9 cellular contexts compared by ENCODE assay signal in the genomic region with DNA sequence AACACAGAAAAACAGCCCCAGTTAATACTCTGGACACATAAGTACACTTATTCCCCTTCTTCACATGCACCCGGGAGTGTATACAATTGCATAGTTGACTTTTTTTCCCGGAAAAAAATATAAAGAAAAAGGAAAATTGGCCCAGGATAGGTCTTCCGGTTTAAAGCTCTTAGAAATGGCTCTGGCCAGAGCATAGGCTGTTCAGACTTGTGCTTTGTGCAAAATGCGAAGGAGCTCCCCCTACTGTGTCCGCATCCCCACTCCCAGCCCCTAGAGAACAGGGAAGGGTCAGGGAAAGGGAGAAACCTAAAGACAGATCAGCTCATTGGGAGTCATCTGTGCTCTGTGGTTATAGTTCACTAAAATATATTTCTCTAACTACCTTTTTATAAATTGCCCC. TPM values are rescaled to one million over a fixed set of nuclear protein-coding genes. Genes with fewer than 3 reads are reported as not detected.
A peak's percentile ranks its signal among the peaks of the same experiment; 100 is the strongest.
DNase-seq lines count a peak whose midpoint lies in the region; ATAC-seq, FAIRE-seq and TF ChIP-seq lines count a peak whose summit lies in the region.
"Had no signal": no experiment of that assay in that cellular context is flagged by ENCODE, and none has a peak within 500 bp of the region (broad histone marks: within the 10 kb centered on the region; RNA-seq: fewer than 3 reads in every experiment).

No MANE protein-coding gene starts in this region.

- no peak for TF ChIP-seq POLR2A in endothelial cell of umbilical vein (IDR thresholded peaks at IDR 0.05; ENCODE audit: low read depth, low read length)

- no peaks in the 10 kb centered on the region for H3K9me1 ChIP-seq in endothelial cell of umbilical vein (replicated peaks; ENCODE audit: control insufficient read depth, extremely low read depth, insufficient read depth, low read length)

- CTCF ChIA-PET in endothelial cell of umbilical vein (lab: Charles Lee), result interaction anchor here (0.6 to 3.8 kb wide), 4 partner anchors 9 to 245 kb away, joined by 3 to 38 read pairs (median 6); a partner anchor contains a TSS

- dilution Hi-C loops in endothelial cell of umbilical vein (cut with MboI; ENCODE audit: extremely low pct_ligation_motif_present, low sequenced_read_pairs), result no loop called here

- no peaks in the 10 kb centered on the region for H3K79me2 ChIP-seq in endothelial cell of umbilical vein (ENCODE audit: control insufficient read depth, insufficient read depth, low read length)

- DNase-seq in BE2C (peak; percentile 72), NCI-H2227 treated with DMSO at 0.1 percent for 48 hours (lab: John Stamatoyannopoulos, UW) (peak; percentile 86), endothelial cell of umbilical vein (ENCODE audit: low read depth, low spot score) (peak; percentile 57), kidney glomerular epithelial cell (lab: John Stamatoyannopoulos, UW) (no peak), NCI-H526 treated with DMSO at 0.1 percent for 48 hours (lab: John Stamatoyannopoulos, UW) (no peak)
- DNase-seq: NCI-H2171 treated with DMSO at 0.1 percent for 48 hours had no signal

- no peak for FAIRE-seq in endothelial cell of umbilical vein (lab: Jason Lieb, UNC)

- H3K4me1 ChIP-seq in BE2C, result peaks cover 10% of the 10 kb centered on the region
- H3K4me1 ChIP-seq in endothelial cell of umbilical vein (ENCODE audit: control insufficient read depth, extremely low read depth, insufficient read depth, low read length), result peaks cover 22% of the 10 kb centered on the region
- peaks cover 19 to 54% of the 10 kb centered on the region in 2 donors for H3K4me1 ChIP-seq in mucosa of rectum (ENCODE audit: control insufficient read depth in 2 of 2, insufficient read depth in 2 of 2, low read length in 2 of 2)

- TF ChIP-seq CTCF in BE2C (IDR thresholded peaks at IDR 0.05; ENCODE audit: low read depth, low read length) (peak; percentile 79), endothelial cell of umbilical vein (IDR thresholded peaks at IDR 0.05; ENCODE audit: extremely low read depth in 1 of 2, insufficient read depth in 1 of 2, low read depth in 1 of 2, low read length in 2 of 2) (peak in 1 of 2 donors; percentile 39)

- TSS peak; percentile 5 for BruUV-seq in endothelial cell of umbilical vein (replicated peaks; lab: Mats Ljungman, UMichigan)

- H2AFZ ChIP-seq in endothelial cell of umbilical vein (ENCODE audit: low read depth, low read length), result no peak overlapping the region

- no peak overlapping the region for H3K4me2 ChIP-seq in endothelial cell of umbilical vein (ENCODE audit: insufficient read depth, low read length)

- H3K36me3 ChIP-seq in BE2C, result peaks cover 26% of the 10 kb centered on the region
- H3K36me3 ChIP-seq in endothelial cell of umbilical vein (ENCODE audit: control insufficient read depth in 2 of 2, extremely low read depth in 1 of 2, insufficient read depth in 2 of 2, low read length in 2 of 2), result peaks cover 6 to 11% of the 10 kb centered on the region in 2 experiments
- H3K36me3 ChIP-seq in mucosa of rectum (ENCODE audit: control insufficient read depth in 2 of 2, insufficient read depth in 2 of 2, low read length in 2 of 2), result peaks cover 19 to 21% of the 10 kb centered on the region in 2 donors

- H4K20me1 ChIP-seq in endothelial cell of umbilical vein (replicated peaks; ENCODE audit: control insufficient read depth, extremely low read depth, insufficient read depth, low read length), result no peaks in the 10 kb centered on the region

- H3K4me3 ChIP-seq in BE2C (ENCODE audit: low read depth, low read length) (peak overlapping the region; percentile 23; the same call in 1 of the 2 replicates), endothelial cell of umbilical vein (replicated peaks in 1 of 3; ENCODE audit: insufficient read depth in 1 of 3, low read depth in 1 of 3, low read length in 3 of 3) (no peak overlapping the region), mucosa of rectum (ENCODE audit: low read length in 2 of 2) (no peak overlapping the region)

- intact Hi-C loops in endothelial cell of umbilical vein (cut with micrococcal nuclease), result no loop called here

- H3K9ac ChIP-seq in endothelial cell of umbilical vein (replicated peaks; ENCODE audit: extremely low read depth, insufficient read depth, low read length), result no peak overlapping the region
- no peak overlapping the region for H3K9ac ChIP-seq in mucosa of rectum (ENCODE audit: low read depth in 1 of 2, low read length in 2 of 2)

- H3K27ac ChIP-seq in endothelial cell of umbilical vein (ENCODE audit: insufficient read depth, low read depth, low read length) (no peak overlapping the region), mucosa of rectum (ENCODE audit: low read depth in 2 of 2, low read length in 2 of 2) (peak overlapping the region; percentile 6 to 50)

- H3K27me3 ChIP-seq in BE2C (no peaks in the 10 kb centered on the region), endothelial cell of umbilical vein (ENCODE audit: control insufficient read depth in 2 of 2, insufficient read depth in 2 of 2, low read length in 2 of 2) (no peaks in the 10 kb centered on the region), mucosa of rectum (ENCODE audit: control insufficient read depth in 2 of 2, insufficient read depth in 2 of 2, low read length in 2 of 2) (no peaks in the 10 kb centered on the region)

- ATAC-seq in GM18867 (IDR thresholded peaks at IDR 0.05; ENCODE audit: unreplicated experiment), result no peak
- no peak for ATAC-seq in GM18519 (IDR thresholded peaks at IDR 0.05; ENCODE audit: low FRiP score, unreplicated experiment)

- POLR2A ChIA-PET in endothelial cell of umbilical vein (lab: Charles Lee), result interaction anchor here (0.6 to 2.5 kb wide), 2 partner anchors 17 to 55 kb away, joined by 5 to 7 read pairs; a partner anchor contains a TSS

- no peaks in the 10 kb centered on the region for H3K9me3 ChIP-seq in BE2C
- H3K9me3 ChIP-seq in endothelial cell of umbilical vein (replicated peaks; ENCODE audit: control insufficient read depth, insufficient read depth, low read length), result no peaks in the 10 kb centered on the region
- H3K9me3 ChIP-seq in mucosa of rectum (ENCODE audit: control insufficient read depth in 2 of 2, low read length in 2 of 2), result no peaks in the 10 kb centered on the region

TF ChIP-seq in endothelial cell of umbilical vein, 7 proteins besides CTCF, POLR2A, EP300 and RAD21:
- TF ChIP-seq GATA2 (IDR thresholded peaks at IDR 0.05; ENCODE audit: insufficient read depth, insufficient read length, low read depth, low read length) (no peak), MYC (IDR thresholded peaks at IDR 0.05; ENCODE audit: low read depth, low read length) (no peak), FOS (IDR thresholded peaks at IDR 0.05; ENCODE audit: borderline replicate concordance, insufficient read depth, low read length) (no peak), POLR2AphosphoS5 (IDR thresholded peaks at IDR 0.05; ENCODE audit: insufficient read depth, low read depth, low read length) (no peak)
- TF ChIP-seq, protein P1, sequence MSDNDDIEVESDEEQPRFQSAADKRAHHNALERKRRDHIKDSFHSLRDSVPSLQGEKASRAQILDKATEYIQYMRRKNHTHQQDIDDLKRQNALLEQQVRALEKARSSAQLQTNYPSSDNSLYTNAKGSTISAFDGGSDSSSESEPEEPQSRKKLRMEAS (IDR thresholded peaks at IDR 0.05; ENCODE audit: insufficient read depth, insufficient read length), result no peak
TF ChIP-seq in endothelial cell of umbilical vein: peak in this region for 0.

RNA-seq across cellular contexts. Expression of a gene that starts 5.5 kb away (rescaled TPM):
- 4.4 TPM for polyA plus RNA-seq in BE2C (2012; ENCODE audit: insufficient read depth, insufficient read length, low read depth)
- 7.8 and 11.2 TPM in 2 replicates for total RNA-seq in endothelial cell of umbilical vein
- 14.4 and 16.9 TPM in 2 replicates for polyA plus RNA-seq in endothelial cell of umbilical vein
- polyA plus RNA-seq in endothelial cell of umbilical vein (2011; cell fraction: cytosol; rRNA removed), result 9.1 and 10.4 TPM in 2 replicates
- 48.7 and 52.5 TPM in 2 replicates for polyA plus RNA-seq in endothelial cell of umbilical vein (2011; cell fraction: nucleus; rRNA removed)
- polyA plus RNA-seq in endothelial cell of umbilical vein (2012), result 11.5 and 15.9 TPM in 2 replicates
- polyA minus RNA-seq in endothelial cell of umbilical vein, result 17.6 and 28.9 TPM in 2 replicates
- 2.0 TPM for polyA minus RNA-seq in endothelial cell of umbilical vein (2011; cell fraction: cytosol; rRNA and poly(A)+ RNA removed)
- 14.2 and 19.3 TPM in 2 replicates for polyA minus RNA-seq in endothelial cell of umbilical vein (2011; cell fraction: nucleus; rRNA and poly(A)+ RNA removed)

RNA-seq across cellular contexts. Expression of a gene that starts 14.6 kb away (rescaled TPM):
- polyA plus RNA-seq in BE2C (2012; ENCODE audit: insufficient read depth, insufficient read length, low read depth), result 197 TPM
- total RNA-seq in endothelial cell of umbilical vein, result 68.7 and 74.4 TPM in 2 replicates
- 61.2 and 62.7 TPM in 2 replicates for polyA plus RNA-seq in endothelial cell of umbilical vein
- polyA plus RNA-seq in endothelial cell of umbilical vein (2011; cell fraction: cytosol; rRNA removed), result 45.3 and 45.4 TPM in 2 replicates
- polyA plus RNA-seq in endothelial cell of umbilical vein (2011; cell fraction: nucleus; rRNA removed), result 33.4 and 44.2 TPM in 2 replicates
- polyA plus RNA-seq in endothelial cell of umbilical vein (2012), result 43.0 and 79.3 TPM in 2 replicates
- polyA minus RNA-seq in endothelial cell of umbilical vein, result 36.7 and 43.3 TPM in 2 replicates
- polyA minus RNA-seq in endothelial cell of umbilical vein (2011; cell fraction: cytosol; rRNA and poly(A)+ RNA removed), result 38.5 TPM
- 17.8 and 34.2 TPM in 2 replicates for polyA minus RNA-seq in endothelial cell of umbilical vein (2011; cell fraction: nucleus; rRNA and poly(A)+ RNA removed)

RNA-seq across cellular contexts. Expression of a gene that starts 24.6 kb away (rescaled TPM):
- polyA plus RNA-seq in BE2C (2012; ENCODE audit: insufficient read depth, insufficient read length, low read depth), result 100 TPM
- 3.9 and 5.4 TPM in 2 replicates for total RNA-seq in endothelial cell of umbilical vein
- polyA plus RNA-seq in endothelial cell of umbilical vein, result 2.9 and 3.0 TPM in 2 replicates
- polyA plus RNA-seq in endothelial cell of umbilical vein (2011; cell fraction: cytosol; rRNA removed), result 2.6 and 3.0 TPM in 2 replicates
- 2.7 and 3.9 TPM in 2 replicates for polyA plus RNA-seq in endothelial cell of umbilical vein (2011; cell fraction: nucleus; rRNA removed)
- polyA plus RNA-seq in endothelial cell of umbilical vein (2012), result 3.5 and 6.0 TPM in 2 replicates
- 5.4 and 6.5 TPM in 2 replicates for polyA minus RNA-seq in endothelial cell of umbilical vein
- not detected for polyA minus RNA-seq in endothelial cell of umbilical vein (2011; cell fraction: cytosol; rRNA and poly(A)+ RNA removed)
- 1.3 and 1.8 TPM in 2 replicates for polyA minus RNA-seq in endothelial cell of umbilical vein (2011; cell fraction: nucleus; rRNA and poly(A)+ RNA removed)

RNA-seq across cellular contexts. Expression of a gene that starts 42.8 kb away (rescaled TPM):
- polyA plus RNA-seq in BE2C (2012; ENCODE audit: insufficient read depth, insufficient read length, low read depth), result 38.1 TPM
- total RNA-seq in endothelial cell of umbilical vein, result 7.0 and 10.8 TPM in 2 replicates
- polyA plus RNA-seq in endothelial cell of umbilical vein, result 12.2 and 16.1 TPM in 2 replicates
- 11.6 and 15.0 TPM in 2 replicates for polyA plus RNA-seq in endothelial cell of umbilical vein (2011; cell fraction: cytosol; rRNA removed)
- polyA plus RNA-seq in endothelial cell of umbilical vein (2011; cell fraction: nucleus; rRNA removed), result 5.8 and 8.2 TPM in 2 replicates
- polyA plus RNA-seq in endothelial cell of umbilical vein (2012), result 7.1 and 8.3 TPM in 2 replicates
- 2.0 and 3.7 TPM in 2 replicates for polyA minus RNA-seq in endothelial cell of umbilical vein
- polyA minus RNA-seq in endothelial cell of umbilical vein (2011; cell fraction: cytosol; rRNA and poly(A)+ RNA removed), result 5.5 TPM
- polyA minus RNA-seq in endothelial cell of umbilical vein (2011; cell fraction: nucleus; rRNA and poly(A)+ RNA removed), result 1.0 and 2.2 TPM in 2 replicates

Comparison
In these comparisons a context has a peak if more than half of its experiments do, and no peak if none do; other contexts are left out.
1. DNase-seq: peak in BE2C (single experiment), NCI-H2227 treated with DMSO at 0.1 percent for 48 hours (single experiment) and endothelial cell of umbilical vein (single experiment); none in kidney glomerular epithelial cell (single experiment) and NCI-H526 treated with DMSO at 0.1 percent for 48 hours (single experiment).